In the genomic region with DNA sequence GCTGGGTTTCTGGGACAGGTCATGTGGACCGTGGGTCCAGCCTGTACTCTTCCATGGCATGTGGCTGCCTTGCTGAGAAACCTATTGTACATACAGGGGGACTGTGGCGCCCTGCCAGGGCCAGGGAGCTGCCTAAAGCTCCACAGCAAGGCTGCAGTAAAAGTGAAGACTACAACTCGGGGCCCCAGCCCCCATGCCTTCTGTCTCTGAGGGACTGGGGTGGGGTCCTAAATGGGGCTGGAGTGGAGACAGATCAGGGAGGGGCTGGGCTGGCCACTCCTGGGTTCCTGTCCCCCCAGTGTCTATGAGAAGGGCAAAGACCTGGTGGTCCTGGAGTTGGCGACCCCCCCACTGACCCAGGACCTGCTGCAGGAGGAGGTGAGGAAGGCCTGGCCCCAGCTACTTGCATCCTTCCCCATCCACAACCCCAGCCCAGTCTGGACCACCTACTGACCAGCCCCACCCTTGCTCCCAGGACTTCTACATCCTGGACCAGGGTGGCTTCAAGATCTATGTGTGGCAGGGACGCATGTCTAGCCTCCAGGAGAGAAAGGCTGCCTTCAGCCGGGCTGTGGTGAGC, we compare ENCODE assay signal across 9 cellular contexts. TPM values are rescaled to one million over a fixed set of nuclear protein-coding genes. Genes with fewer than 3 reads are reported as not detected.
DNase-seq lines count a peak whose midpoint lies in the region; ATAC-seq, FAIRE-seq and TF ChIP-seq lines count a peak whose summit lies in the region.
"Had no signal": no experiment of that assay in that cellular context is flagged by ENCODE, and none has a peak within 500 bp of the region (broad histone marks: within the 10 kb centered on the region; RNA-seq: fewer than 3 reads in every experiment).

No MANE protein-coding gene starts in this region.

- no peak for ATAC-seq in activated naive CD8-positive, alpha-beta T cell treated with anti-CD3 and anti-CD28 coated beads, Interleukin-2, amount 50 U/mL, for 24 hours
- ATAC-seq in left lung (no peak), GM21529 (IDR thresholded peaks at IDR 0.05; ENCODE audit: unreplicated experiment) (no peak)
- ATAC-seq in stimulated activated naive B cell treated with anti-CD40 and anti-IgM and Interleukin-4, amounts not matched to agents 10 μg/mL and 1 μg/mL and 100 μg/mL, for 72 hours (replicated peaks): no peak

- peaks cover 11% of the 10 kb centered on the region for H3K79me2 ChIP-seq in Karpas-422 (ENCODE audit: low read length)

- H3K4me3 ChIP-seq in Karpas-422 (ENCODE audit: low read length) (peak overlapping the region; percentile 61; the same call in 1 of the 2 replicates), left lung (peak overlapping the region; percentile 40 to 43)

- 0 out of 2 replicates have a peak overlapping the region, but pooled peaks have one; percentile 59 for H3K27ac ChIP-seq in Karpas-422 (ENCODE audit: low read length)
- peak overlapping the region; percentile 90 to 95 for H3K27ac ChIP-seq in left lung

- H3K9ac ChIP-seq in Karpas-422 (ENCODE audit: low read length): peak overlapping the region; percentile 71

- no peaks in the 10 kb centered on the region for H4K20me1 ChIP-seq in Karpas-422 (ENCODE audit: insufficient read depth, low read depth, low read length)

- peak overlapping the region; percentile 69 for H3K4me2 ChIP-seq in Karpas-422 (ENCODE audit: low read depth, low read length, poor library complexity, severe bottlenecking)

- H3K4me1 Mint-ChIP-seq in activated naive CD8-positive, alpha-beta T cell treated with anti-CD3 and anti-CD28 coated beads, Interleukin-2, amount 50 U/mL, for 24 hours: peaks cover 50% of the 10 kb centered on the region
- peaks cover 47 to 59% of the 10 kb centered on the region in 2 donors for H3K4me1 Mint-ChIP-seq in stimulated activated naive B cell treated with anti-CD40 and anti-IgM and Interleukin-4, amounts not matched to agents 10 μg/mL and 1 μg/mL and 100 μg/mL, for 72 hours

- no peaks in the 10 kb centered on the region for H3K27me3 ChIP-seq in Karpas-422 (ENCODE audit: low read length)
- no peaks in the 10 kb centered on the region for H3K27me3 ChIP-seq in left lung

- peak overlapping the region; percentile 93 for H3K27ac Mint-ChIP-seq in activated naive CD8-positive, alpha-beta T cell treated with anti-CD3 and anti-CD28 coated beads, Interleukin-2, amount 50 U/mL, for 24 hours
- H3K27ac Mint-ChIP-seq in stimulated activated naive B cell treated with anti-CD40 and anti-IgM and Interleukin-4, amounts not matched to agents 10 μg/mL and 1 μg/mL and 100 μg/mL, for 72 hours: peak overlapping the region; percentile 96

- H3K9me3 ChIP-seq in Karpas-422 (ENCODE audit: low read length) (no peaks in the 10 kb centered on the region), left lung (no peaks in the 10 kb centered on the region)

- H3K9me2 ChIP-seq in Karpas-422 (replicated peaks; ENCODE audit: insufficient read depth, low read length): no peaks in the 10 kb centered on the region

- TF ChIP-seq CTCF in left lung (IDR thresholded peaks at IDR 0.05): no peak

- peak overlapping the region; percentile 78 for H3K4me3 Mint-ChIP-seq in activated naive CD8-positive, alpha-beta T cell treated with anti-CD3 and anti-CD28 coated beads, Interleukin-2, amount 50 U/mL, for 24 hours
- peak overlapping the region; percentile 82 to 83 for H3K4me3 Mint-ChIP-seq in stimulated activated naive B cell treated with anti-CD40 and anti-IgM and Interleukin-4, amounts not matched to agents 10 μg/mL and 1 μg/mL and 100 μg/mL, for 72 hours

- no peak overlapping the region for H2AFZ ChIP-seq in Karpas-422 (ENCODE audit: low read length)

- DNase-seq in Karpas-422 (no peak), left lung (peak in 1 of 2 donors; percentile 44), HTR-8/SVneo (ENCODE audit: insufficient read length, low spot score) (no peak), 8988T (no peak), NCI-H1105 (lab: John Stamatoyannopoulos, UW) (no peak)
- DNase-seq in activated naive CD8-positive, alpha-beta T cell treated with anti-CD3 and anti-CD28 coated beads, Interleukin-2, amount 50 U/mL, for 24 hours: no peak
- no peak for DNase-seq in stimulated activated naive B cell treated with anti-CD40 and anti-IgM and Interleukin-4, amounts not matched to agents 10 μg/mL and 1 μg/mL and 100 μg/mL, for 72 hours
- DNase-seq: erythroblast had no signal

- intact Hi-C loops in left lung (cut with DNase I): no loop called here

- no peaks in the 10 kb centered on the region for H3K9me3 Mint-ChIP-seq in activated naive CD8-positive, alpha-beta T cell treated with anti-CD3 and anti-CD28 coated beads, Interleukin-2, amount 50 U/mL, for 24 hours
- H3K9me3 Mint-ChIP-seq in stimulated activated naive B cell treated with anti-CD40 and anti-IgM and Interleukin-4, amounts not matched to agents 10 μg/mL and 1 μg/mL and 100 μg/mL, for 72 hours: peaks cover 0 to 3% of the 10 kb centered on the region in 2 donors

- FAIRE-seq in HTR-8/SVneo (lab: Jason Lieb, UNC): no peak

- H3K4me1 ChIP-seq in Karpas-422 (ENCODE audit: low read length) (peaks cover 36% of the 10 kb centered on the region), left lung (peaks cover 8 to 62% of the 10 kb centered on the region in 2 donors)

- H3K36me3 ChIP-seq in Karpas-422 (ENCODE audit: insufficient read depth, low read length) (peaks cover 13% of the 10 kb centered on the region), left lung (peaks cover 0 to 33% of the 10 kb centered on the region in 2 donors)

- H3K36me3 Mint-ChIP-seq in activated naive CD8-positive, alpha-beta T cell treated with anti-CD3 and anti-CD28 coated beads, Interleukin-2, amount 50 U/mL, for 24 hours (ENCODE audit: low read depth): peaks cover 18% of the 10 kb centered on the region
- peaks cover 32 to 49% of the 10 kb centered on the region in 2 donors for H3K36me3 Mint-ChIP-seq in stimulated activated naive B cell treated with anti-CD40 and anti-IgM and Interleukin-4, amounts not matched to agents 10 μg/mL and 1 μg/mL and 100 μg/mL, for 72 hours

- H3K27me3 Mint-ChIP-seq in activated naive CD8-positive, alpha-beta T cell treated with anti-CD3 and anti-CD28 coated beads, Interleukin-2, amount 50 U/mL, for 24 hours: no peaks in the 10 kb centered on the region
- no peaks in the 10 kb centered on the region for H3K27me3 Mint-ChIP-seq in stimulated activated naive B cell treated with anti-CD40 and anti-IgM and Interleukin-4, amounts not matched to agents 10 μg/mL and 1 μg/mL and 100 μg/mL, for 72 hours

RNA-seq across cellular contexts. Expression of gene VILL, which starts 7.3 kb away (rescaled TPM):
- total RNA-seq in Karpas-422 (2014; rRNA removed; shearing (Covaris generic); ENCODE audit: low replicate concordance): 9.7 and 19.9 TPM in 2 replicates
- 10 to 100 TPM; 29.0 to 36.9 TPM for total RNA-seq in left lung

RNA-seq across cellular contexts. Expression of gene PLCD1, which starts 31.6 kb away (rescaled TPM):
- 0.89 and 2.2 TPM in 2 replicates for total RNA-seq in Karpas-422 (2014; rRNA removed; shearing (Covaris generic); ENCODE audit: low replicate concordance)
- total RNA-seq in left lung: 10 to 100 TPM; 33.3 to 47.5 TPM

RNA-seq across cellular contexts. Expression of gene DLEC1, which starts 41.1 kb away (rescaled TPM):
- not detected in 2 replicates for total RNA-seq in Karpas-422 (2014; rRNA removed; shearing (Covaris generic); ENCODE audit: low replicate concordance)
- total RNA-seq in left lung: 1 to 10 TPM; 2.9 to 5.3 TPM

Comparison
In these comparisons a context has a peak if more than half of its experiments do, and no peak if none do; other contexts are left out.
1. RNA of gene PLCD1, which starts 31.6 kb away (total RNA-seq): 33.3 to 47.5 TPM in left lung; 0.89 to 2.2 TPM in Karpas-422; every median in the first group is over 10 times any median in the second.